16 cellular contexts compared by ENCODE assay signal in genomic region chr3:148243609-148244008, GRCh38.
DNase-seq lines count a peak whose midpoint lies in the region; ATAC-seq and TF ChIP-seq lines count a peak whose summit lies in the region.
"Had no signal": no experiment of that assay in that cellular context is flagged by ENCODE, and none has a peak within 500 bp of the region (broad histone marks: within the 10 kb centered on the region; RNA-seq: fewer than 3 reads in every experiment).

No MANE protein-coding gene starts in this region.

- H3K14ac ChIP-seq in IMR-90 (replicated peaks; ENCODE audit: low read depth, low read length) = no peak overlapping the region

- no peak overlapping the region for H3K4ac ChIP-seq in IMR-90 (ENCODE audit: low read depth, low read length)

- TF ChIP-seq RAD21 in IMR-90 (IDR thresholded peaks at IDR 0.05; ENCODE audit: low read length) = no peak

- no peak overlapping the region for H2BK15ac ChIP-seq in IMR-90 (ENCODE audit: low read depth, low read length)

- H3K36me3 ChIP-seq in IMR-90 (ENCODE audit: control insufficient read depth, insufficient read depth, low read length) = no peaks in the 10 kb centered on the region
- H3K36me3 ChIP-seq: BLaER1, HAP-1 had no signal

- no peak overlapping the region for H2AK9ac ChIP-seq in IMR-90 (replicated peaks; ENCODE audit: low read depth, low read length, poor library complexity)

- H3K56ac ChIP-seq in IMR-90 (ENCODE audit: extremely low read depth, insufficient read depth, low read length) = no peak overlapping the region

- WGBS in IMR-90 (ENCODE audit: extremely low coverage in 2 of 2, insufficient read length in 1 of 2), 2 experiments = 40% methylated on average over 1 of the region's 1 CpG; no CpG with 5 or more reads in 1 of the 2 experiments

- H3K27ac ChIP-seq in IMR-90 (ENCODE audit: insufficient read depth, low read length) = no peak overlapping the region
- H3K27ac ChIP-seq: BLaER1, C4-2B had no signal

- TF ChIP-seq CTCF in IMR-90 (conservative IDR thresholded peaks at IDR 0.05; ENCODE audit: low read depth, low read length) (no peak), omental fat pad (IDR thresholded peaks at IDR 0.05) (no peak)

- no peak overlapping the region for H4K8ac ChIP-seq in IMR-90 (ENCODE audit: low read depth in 2 of 2, low read length in 2 of 2)

- H3K27me3 ChIP-seq in IMR-90 (ENCODE audit: control insufficient read depth, insufficient read depth, low read length) = no peaks in the 10 kb centered on the region
- H3K27me3 ChIP-seq: BLaER1 had no signal

- H4K20me1 ChIP-seq in IMR-90 (ENCODE audit: insufficient read depth, low read length) = no peaks in the 10 kb centered on the region
- H4K20me1 ChIP-seq: BLaER1 had no signal

- no peaks in the 10 kb centered on the region for H3K9me1 ChIP-seq in IMR-90 (ENCODE audit: insufficient read depth, low read length)

- H2AK5ac ChIP-seq in IMR-90 (ENCODE audit: low read depth, low read length) = no peak overlapping the region

- H3K79me1 ChIP-seq in IMR-90 (ENCODE audit: low read depth in 1 of 2, low read length in 2 of 2) = no peaks in the 10 kb centered on the region

- H2AFZ ChIP-seq in IMR-90 (replicated peaks; ENCODE audit: low read length, poor library complexity) = no peak overlapping the region

- H3K4me1 ChIP-seq in IMR-90 (ENCODE audit: control insufficient read depth, insufficient read depth, low read length) = no peaks in the 10 kb centered on the region
- H3K4me1 ChIP-seq: BLaER1, Caco-2, HAP-1 had no signal

- no TSS peak for BruUV-seq in IMR-90 (replicated peaks; lab: Mats Ljungman, UMichigan)

- H3K23ac ChIP-seq in IMR-90 (ENCODE audit: low read depth, low read length) = no peak overlapping the region

- DNase-seq in IMR-90 = no peak
- peak; percentile 8 for DNase-seq in amniotic epithelial cell (ENCODE audit: low read depth)
- DNase-seq in omental fat pad (ENCODE audit: low spot score) = no peak
- DNase-seq in activated effector memory CD4-positive, alpha-beta T cell treated with anti-CD3 and anti-CD28 coated beads, Interleukin-2, amount 50 U/mL, for 16 hours = no peak
- DNase-seq: Caco-2; CD4-positive, CD25-positive, alpha-beta regulatory T cell; CD8-positive, alpha-beta T cell; DMS153; DND-41; GOT3; HFFc6 had no signal

- no peak for ATAC-seq in IMR-90 (ENCODE audit: low read depth)
- ATAC-seq in omental fat pad (ENCODE audit: low FRiP score) = peak; percentile 59
- no peak for ATAC-seq in GM21528 (IDR thresholded peaks at IDR 0.05; ENCODE audit: low FRiP score, unreplicated experiment)
- ATAC-seq in GM21381 (IDR thresholded peaks at IDR 0.05; ENCODE audit: unreplicated experiment) = no peak
- ATAC-seq: CD8-positive, alpha-beta T cell had no signal

- intact Hi-C loops in IMR-90 (cut with micrococcal nuclease) = loop anchor here (10.0 kb wide), 1 partner anchor 61 kb away; no protein-coding TSS in a partner anchor

- CTCF ChIA-PET in IMR-90 (lab: Yijun Ruan, JAX) = interaction anchor here (0.7 kb wide), 1 partner anchor 23 kb away, joined by 3 read pairs; no protein-coding TSS in a partner anchor

- no peak overlapping the region for H2BK120ac ChIP-seq in IMR-90 (ENCODE audit: low read depth, low read length)

- no peak overlapping the region for H3K4me3 ChIP-seq in IMR-90 (ENCODE audit: insufficient read depth, low read depth, low read length)
- H3K4me3 ChIP-seq: BLaER1, HAP-1 had no signal

- H3K4me2 ChIP-seq in IMR-90 (ENCODE audit: low read depth, low read length) = no peak overlapping the region
- H3K4me2 ChIP-seq: BLaER1 had no signal

- in situ Hi-C loops in IMR-90 (cut with MboI; ENCODE audit: low sequenced_read_pairs) = no loop called here

- no peak overlapping the region for H4K5ac ChIP-seq in IMR-90 (ENCODE audit: low read depth, low read length)

- H4K91ac ChIP-seq in IMR-90 (ENCODE audit: insufficient read depth, low read depth, low read length) = no peak overlapping the region

- POLR2A ChIA-PET in IMR-90 (lab: Charles Lee; ENCODE audit: unreplicated experiment) = no interaction called here

- no peaks in the 10 kb centered on the region for H3K9me3 ChIP-seq in IMR-90 (ENCODE audit: control insufficient read depth, insufficient read depth, low read length)
- H3K9me3 ChIP-seq: BLaER1, Caco-2, HAP-1 had no signal

- no peak overlapping the region for H3K9ac ChIP-seq in IMR-90 (ENCODE audit: low read depth, low read length)
- H3K9ac ChIP-seq: BLaER1 had no signal

- no peak overlapping the region for H2BK5ac ChIP-seq in IMR-90 (ENCODE audit: low read depth, low read length, poor library complexity, severe bottlenecking)

- dilution Hi-C loops in IMR-90 (cut with HindIII; ENCODE audit: low sequenced_read_pairs, unreplicated experiment) = no loop called here

- no peak for TF ChIP-seq POLR2A in IMR-90 (IDR thresholded peaks at IDR 0.05; ENCODE audit: low read depth, low read length)

- H3K18ac ChIP-seq in IMR-90 (ENCODE audit: low read depth, low read length) = no peak overlapping the region

- no peak overlapping the region for H2BK20ac ChIP-seq in IMR-90 (ENCODE audit: low read depth, low read length)

TF ChIP-seq in IMR-90, 13 proteins besides CTCF, POLR2A, EP300 and RAD21:
- TF ChIP-seq NFE2L2 (IDR thresholded peaks at IDR 0.05; ENCODE audit: low read depth, low read length) (no peak), CEBPB (IDR thresholded peaks at IDR 0.05; ENCODE audit: low read depth, low read length) (peak; percentile 13; the same call in 1 of the 2 replicates)
